Comparison of ENCODE assay signal across 26 cellular contexts in genomic region chr1:215394084-215394991, GRCh38.
"Had no signal": no experiment of that assay in that cellular context is flagged by ENCODE, and none has a peak within 500 bp of the region (broad histone marks: within the 10 kb centered on the region; RNA-seq: fewer than 3 reads in every experiment).

No MANE protein-coding gene starts in this region.

- H3K4me3 Mint-ChIP-seq: effector memory CD8-positive, alpha-beta T cell; immature natural killer cell; mesothelial cell of epicardium; naive B cell; nephron progenitor cell; stimulated activated naive B cell treated with anti-CD40 and anti-IgM and Interleukin-4, amounts not matched to agents 10 μg/mL and 1 μg/mL and 100 μg/mL, for 72 hours; type B pancreatic cell had no signal

- H3K36me3 ChIP-seq: left lung, ovary, spleen, stomach, tibial artery had no signal

- H3K27me3 ChIP-seq: left lung, ovary, spleen, stomach, tibial artery had no signal

- DNase-seq: cerebellar nuclear complex; cortex of kidney; effector memory CD8-positive, alpha-beta T cell; erythroblast; hypothalamus; immature natural killer cell; islet precursor cell; mesenchymal stem cell; mucosa of descending colon; naive B cell; nephron progenitor cell; occipital lobe; ovary; right cardiac atrium; spleen; stimulated activated CD4-positive, alpha-beta T cell treated with anti-CD3 and anti-CD28 coated beads, Interleukin-4, amount 100 ng/mL, for 4 hours; stimulated activated naive B cell treated with anti-CD40 and anti-IgM and Interleukin-4, amounts not matched to agents 10 μg/mL and 1 μg/mL and 100 μg/mL, for 72 hours; stomach; tibial artery had no signal

- H3K4me3 ChIP-seq: left lung, mucosa of descending colon, ovary, psoas muscle, skin epidermis, spleen, stomach, tibial artery had no signal

- H3K36me3 Mint-ChIP-seq: mesothelial cell of epicardium; naive B cell; stimulated activated naive B cell treated with anti-CD40 and anti-IgM and Interleukin-4, amounts not matched to agents 10 μg/mL and 1 μg/mL and 100 μg/mL, for 72 hours; type B pancreatic cell had no signal

- H3K4me1 Mint-ChIP-seq: immature natural killer cell; naive B cell; nephron progenitor cell; stimulated activated naive B cell treated with anti-CD40 and anti-IgM and Interleukin-4, amounts not matched to agents 10 μg/mL and 1 μg/mL and 100 μg/mL, for 72 hours had no signal

- ATAC-seq: effector memory CD8-positive, alpha-beta T cell; left lung; mucosa of descending colon; psoas muscle; right cardiac atrium; stimulated activated naive B cell treated with anti-CD40 and anti-IgM and Interleukin-4, amounts not matched to agents 10 μg/mL and 1 μg/mL and 100 μg/mL, for 72 hours had no signal

- H3K27me3 Mint-ChIP-seq: effector memory CD8-positive, alpha-beta T cell; naive B cell; stimulated activated naive B cell treated with anti-CD40 and anti-IgM and Interleukin-4, amounts not matched to agents 10 μg/mL and 1 μg/mL and 100 μg/mL, for 72 hours; type B pancreatic cell had no signal

- H3K27ac Mint-ChIP-seq: effector memory CD8-positive, alpha-beta T cell; immature natural killer cell; mesothelial cell of epicardium; nephron progenitor cell; stimulated activated naive B cell treated with anti-CD40 and anti-IgM and Interleukin-4, amounts not matched to agents 10 μg/mL and 1 μg/mL and 100 μg/mL, for 72 hours; type B pancreatic cell had no signal

- H3K4me1 ChIP-seq: left lung, psoas muscle, stomach, tibial artery had no signal

- H3K9me3 ChIP-seq: ovary, psoas muscle, tibial artery had no signal

- FAIRE-seq: endometrium, frontal cortex had no signal

- H3K27ac ChIP-seq: left lung, ovary, psoas muscle, skin epidermis, spleen, stomach, tibial artery had no signal

- H3K9me3 Mint-ChIP-seq: type B pancreatic cell had no signal
